ENCODE assay signal across 1 cellular context in genomic region chr10:11184093-11184492, GRCh38.
TF ChIP-seq lines count a peak whose summit lies in the region.

No MANE protein-coding gene starts in this region.

TF ChIP-seq in GM23338, 12 proteins besides CTCF, POLR2A, EP300 and RAD21:
- TF ChIP-seq ETS1 (IDR thresholded peaks at IDR 0.05) (no peak), CREB1 (CRISPR knock-in tag; IDR thresholded peaks at IDR 0.05; ENCODE audit: low read depth) (no peak), ZNF331 (CRISPR knock-in tag; IDR thresholded peaks at IDR 0.05; ENCODE audit: low read depth) (no peak), POLR2AphosphoS5 (IDR thresholded peaks at IDR 0.05; ENCODE audit: low read depth) (no peak), EZH2phosphoT487 (IDR thresholded peaks at IDR 0.05; ENCODE audit: unreplicated experiment) (no peak), EZH2 (IDR thresholded peaks at IDR 0.05; ENCODE audit: low read depth, unreplicated experiment) (no peak)
- TF ChIP-seq, protein P1, sequence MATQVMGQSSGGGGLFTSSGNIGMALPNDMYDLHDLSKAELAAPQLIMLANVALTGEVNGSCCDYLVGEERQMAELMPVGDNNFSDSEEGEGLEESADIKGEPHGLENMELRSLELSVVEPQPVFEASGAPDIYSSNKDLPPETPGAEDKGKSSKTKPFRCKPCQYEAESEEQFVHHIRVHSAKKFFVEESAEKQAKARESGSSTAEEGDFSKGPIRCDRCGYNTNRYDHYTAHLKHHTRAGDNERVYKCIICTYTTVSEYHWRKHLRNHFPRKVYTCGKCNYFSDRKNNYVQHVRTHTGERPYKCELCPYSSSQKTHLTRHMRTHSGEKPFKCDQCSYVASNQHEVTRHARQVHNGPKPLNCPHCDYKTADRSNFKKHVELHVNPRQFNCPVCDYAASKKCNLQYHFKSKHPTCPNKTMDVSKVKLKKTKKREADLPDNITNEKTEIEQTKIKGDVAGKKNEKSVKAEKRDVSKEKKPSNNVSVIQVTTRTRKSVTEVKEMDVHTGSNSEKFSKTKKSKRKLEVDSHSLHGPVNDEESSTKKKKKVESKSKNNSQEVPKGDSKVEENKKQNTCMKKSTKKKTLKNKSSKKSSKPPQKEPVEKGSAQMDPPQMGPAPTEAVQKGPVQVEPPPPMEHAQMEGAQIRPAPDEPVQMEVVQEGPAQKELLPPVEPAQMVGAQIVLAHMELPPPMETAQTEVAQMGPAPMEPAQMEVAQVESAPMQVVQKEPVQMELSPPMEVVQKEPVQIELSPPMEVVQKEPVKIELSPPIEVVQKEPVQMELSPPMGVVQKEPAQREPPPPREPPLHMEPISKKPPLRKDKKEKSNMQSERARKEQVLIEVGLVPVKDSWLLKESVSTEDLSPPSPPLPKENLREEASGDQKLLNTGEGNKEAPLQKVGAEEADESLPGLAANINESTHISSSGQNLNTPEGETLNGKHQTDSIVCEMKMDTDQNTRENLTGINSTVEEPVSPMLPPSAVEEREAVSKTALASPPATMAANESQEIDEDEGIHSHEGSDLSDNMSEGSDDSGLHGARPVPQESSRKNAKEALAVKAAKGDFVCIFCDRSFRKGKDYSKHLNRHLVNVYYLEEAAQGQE (IDR thresholded peaks at IDR 0.05; ENCODE audit: unreplicated experiment) = no peak
